In genomic region chr9:89993678-89994630, GRCh38 we compare ENCODE assay signal across 1 cellular context.
TF ChIP-seq lines count a peak whose summit lies in the region.

No MANE protein-coding gene starts in this region.

TF ChIP-seq in HepG2, 621 proteins besides CTCF, POLR2A, EP300 and RAD21 (continued from another document and continues in another):
- peak; percentile 95 for TF ChIP-seq ARID5B (CRISPR knock-in tag; IDR thresholded peaks at IDR 0.05)
- TF ChIP-seq ISL2 (CRISPR knock-in tag; IDR thresholded peaks at IDR 0.05): peak; percentile 58; the same call in 1 of the 2 replicates
- TF ChIP-seq CREM (IDR thresholded peaks at IDR 0.05): peak; percentile 77
- TF ChIP-seq CREM (CRISPR knock-in tag; IDR thresholded peaks at IDR 0.05): no peak
- TF ChIP-seq ZFYVE20 (CRISPR knock-in tag; IDR thresholded peaks at IDR 0.05; ENCODE audit: borderline replicate concordance, low read depth): no peak
- TF ChIP-seq KDM1A (CRISPR knock-in tag; IDR thresholded peaks at IDR 0.05): 0 out of 2 replicates have a peak, but pooled peaks have one; percentile 57
- peak; percentile 75; the same call in 1 of the 2 replicates for TF ChIP-seq ZNF264 (CRISPR knock-in tag; IDR thresholded peaks at IDR 0.05)
- peak; percentile 31; the same call in 1 of the 2 replicates for TF ChIP-seq MYPOP (CRISPR knock-in tag; IDR thresholded peaks at IDR 0.05)
- TF ChIP-seq CAMTA2 (CRISPR knock-in tag; IDR thresholded peaks at IDR 0.05; ENCODE audit: borderline replicate concordance): no peak
- TF ChIP-seq PRMT3 (CRISPR knock-in tag; IDR thresholded peaks at IDR 0.05; ENCODE audit: borderline replicate concordance, low read depth): no peak
- 0 out of 2 replicates have a peak, but pooled peaks have one; percentile 61 for TF ChIP-seq ZNF703 (CRISPR knock-in tag; IDR thresholded peaks at IDR 0.05; ENCODE audit: borderline replicate concordance)
- TF ChIP-seq CBX2 (IDR thresholded peaks at IDR 0.05; ENCODE audit: low read depth, low read length): no peak
- TF ChIP-seq CBX2 (CRISPR knock-in tag; IDR thresholded peaks at IDR 0.05; ENCODE audit: low read depth): no peak
- TF ChIP-seq ZNF687 (CRISPR knock-in tag; IDR thresholded peaks at IDR 0.05): no peak
- peak; percentile 65; the same call in 1 of the 2 replicates for TF ChIP-seq NFIC (IDR thresholded peaks at IDR 0.05; ENCODE audit: low read length)
- TF ChIP-seq NCOA2 (CRISPR knock-in tag; IDR thresholded peaks at IDR 0.05): peak; percentile 83
- no peak for TF ChIP-seq GTF3A (CRISPR knock-in tag; conservative IDR thresholded peaks at IDR 0.05)
- TF ChIP-seq HOMEZ (CRISPR knock-in tag; IDR thresholded peaks at IDR 0.05; ENCODE audit: low read depth): 0 out of 2 replicates have a peak, but pooled peaks have one; percentile 52
- peak; percentile 82 for TF ChIP-seq FOXA3 (CRISPR knock-in tag; IDR thresholded peaks at IDR 0.05)
- TF ChIP-seq MED1 (CRISPR knock-in tag; IDR thresholded peaks at IDR 0.05): peak; percentile 74
- no peak for TF ChIP-seq TERF1 (CRISPR knock-in tag; IDR thresholded peaks at IDR 0.05)
- TF ChIP-seq STAT5B (CRISPR knock-in tag; IDR thresholded peaks at IDR 0.05): no peak
- TF ChIP-seq NCOR1 (IDR thresholded peaks at IDR 0.05; ENCODE audit: borderline replicate concordance, low read length): peak; percentile 97
- TF ChIP-seq TFE3 (CRISPR knock-in tag; IDR thresholded peaks at IDR 0.05): peak; percentile 57; the same call in 1 of the 2 replicates
- TF ChIP-seq CBFB (CRISPR knock-in tag; IDR thresholded peaks at IDR 0.05): no peak
- 0 out of 2 replicates have a peak, but pooled peaks have one; percentile 49 for TF ChIP-seq MEIS2 (CRISPR knock-in tag; IDR thresholded peaks at IDR 0.05)
- TF ChIP-seq ZNF503 (CRISPR knock-in tag; IDR thresholded peaks at IDR 0.05): 0 out of 2 replicates have a peak, but pooled peaks have one; percentile 44
- TF ChIP-seq HNF4G (IDR thresholded peaks at IDR 0.05; ENCODE audit: borderline replicate concordance, low read depth, low read length): peak; percentile 96
- peak; percentile 93 for TF ChIP-seq HNF4G (CRISPR knock-in tag; IDR thresholded peaks at IDR 0.05; ENCODE audit: borderline replicate concordance, low read depth)
- peak; percentile 53; the same call in 1 of the 2 replicates for TF ChIP-seq GMEB1 (CRISPR knock-in tag; IDR thresholded peaks at IDR 0.05; ENCODE audit: borderline replicate concordance)
- peak; percentile 78 for TF ChIP-seq FOSL2 (CRISPR knock-in tag; IDR thresholded peaks at IDR 0.05)
- TF ChIP-seq MNT (IDR thresholded peaks at IDR 0.05): 0 out of 2 replicates have a peak, but pooled peaks have one; percentile 0
- no peak for TF ChIP-seq EHMT2 (IDR thresholded peaks at IDR 0.05; ENCODE audit: borderline replicate concordance, low read depth, low read length)
- TF ChIP-seq ZNF792 (CRISPR knock-in tag; IDR thresholded peaks at IDR 0.05): peak; percentile 89
- peak; percentile 50; the same call in 1 of the 2 replicates for TF ChIP-seq HMG20A (CRISPR knock-in tag; IDR thresholded peaks at IDR 0.05; ENCODE audit: borderline replicate concordance)
- peak; percentile 97 for TF ChIP-seq THRA (CRISPR knock-in tag; IDR thresholded peaks at IDR 0.05; ENCODE audit: borderline replicate concordance)
- TF ChIP-seq MTF1 (CRISPR knock-in tag; IDR thresholded peaks at IDR 0.05): no peak
- no peak for TF ChIP-seq KAT2B (IDR thresholded peaks at IDR 0.05; ENCODE audit: borderline replicate concordance, low read depth, low read length)
- no peak for TF ChIP-seq HOXA7 (CRISPR knock-in tag; IDR thresholded peaks at IDR 0.05)
- peak; percentile 59; the same call in 1 of the 2 replicates for TF ChIP-seq ESRRA (CRISPR knock-in tag; IDR thresholded peaks at IDR 0.05; ENCODE audit: low read depth)
